Comparison of ENCODE assay signal across 15 cellular contexts in genomic region chr3:150365132-150365604, GRCh38. TPM values are rescaled to one million over a fixed set of nuclear protein-coding genes. Genes with fewer than 3 reads are reported as not detected.
DNase-seq lines count a peak whose midpoint lies in the region; ATAC-seq and TF ChIP-seq lines count a peak whose summit lies in the region.
"Had no signal": no experiment of that assay in that cellular context is flagged by ENCODE, and none has a peak within 500 bp of the region (broad histone marks: within the 10 kb centered on the region; RNA-seq: fewer than 3 reads in every experiment).

No MANE protein-coding gene starts in this region.

- H3K27me3 ChIP-seq in OCI-LY3 (ENCODE audit: low read depth, low read length) (no peaks in the 10 kb centered on the region), thyroid gland (no peaks in the 10 kb centered on the region)

- H3K9me3 ChIP-seq in OCI-LY3 (ENCODE audit: insufficient read depth, low read length) (no peaks in the 10 kb centered on the region), thyroid gland (no peaks in the 10 kb centered on the region)

- peak overlapping the region; percentile 39 for H3K27ac Mint-ChIP-seq in Calu3 (ENCODE audit: unreplicated experiment)
- H3K27ac Mint-ChIP-seq: activated T-helper 1 cell treated with anti-CD3 and anti-CD28 coated beads, Interleukin-12 subunit alpha, Interleukin-12 subunit beta, Interleukin-2, Interleukin-4 antibody, amounts not matched to agents 30 ng/mL and 10 ng/mL and 1 ng/mL, durations not matched to agents 14 hours and 24 hours and 36 hours; CD4-positive, alpha-beta T cell; stimulated activated naive CD8-positive, alpha-beta T cell treated with anti-CD3 and anti-CD28 coated beads, Interleukin-15, Interleukin-2, amounts not matched to agents 100 ng/mL and 50 ng/mL, for 24 hours had no signal

- H3K36me3 ChIP-seq in OCI-LY3 (replicated peaks; ENCODE audit: low read depth, low read length): no peaks in the 10 kb centered on the region
- H3K36me3 ChIP-seq in thyroid gland: no peaks in the 10 kb centered on the region

- H3K4me1 Mint-ChIP-seq in Calu3 (ENCODE audit: low read depth, unreplicated experiment): peaks cover 45% of the 10 kb centered on the region

- TF ChIP-seq CTCF in Calu3 (IDR thresholded peaks at IDR 0.05; ENCODE audit: unreplicated experiment) (no peak), OCI-LY3 (IDR thresholded peaks at IDR 0.05; ENCODE audit: low read depth, low read length) (no peak), fibroblast of the aortic adventitia (IDR thresholded peaks at IDR 0.05; ENCODE audit: insufficient read depth, low read length) (no peak), thyroid gland (IDR thresholded peaks at IDR 0.05) (no peak), GM20000 (IDR thresholded peaks at IDR 0.05; ENCODE audit: extremely low read depth, missing control alignments) (no peak)

- BruUV-seq in Calu3 (replicated peaks; lab: Mats Ljungman, UMichigan): no TSS peak

- no peak overlapping the region for H3K4me3 Mint-ChIP-seq in Calu3 (ENCODE audit: low read depth, unreplicated experiment)
- H3K4me3 Mint-ChIP-seq: activated T-helper 1 cell treated with anti-CD3 and anti-CD28 coated beads, Interleukin-12 subunit alpha, Interleukin-12 subunit beta, Interleukin-2, Interleukin-4 antibody, amounts not matched to agents 30 ng/mL and 10 ng/mL and 1 ng/mL, durations not matched to agents 14 hours and 24 hours and 36 hours; CD4-positive, alpha-beta T cell; stimulated activated naive CD8-positive, alpha-beta T cell treated with anti-CD3 and anti-CD28 coated beads, Interleukin-15, Interleukin-2, amounts not matched to agents 100 ng/mL and 50 ng/mL, for 24 hours had no signal

- no peaks in the 10 kb centered on the region for H3K27me3 Mint-ChIP-seq in Calu3 (ENCODE audit: unreplicated experiment)
- H3K27me3 Mint-ChIP-seq: CD4-positive, alpha-beta T cell had no signal

- peaks cover 9% of the 10 kb centered on the region for H3K36me3 Mint-ChIP-seq in Calu3 (ENCODE audit: insufficient read depth, unreplicated experiment)

- WGBS in thyroid gland, 2 donors: 65 to 82% methylated on average over 5 of the region's 5 CpGs

- no peak for TF ChIP-seq POLR2A in thyroid gland (IDR thresholded peaks at IDR 0.05)

- H3K4me1 ChIP-seq in OCI-LY3 (ENCODE audit: low read length) (peaks cover 14% of the 10 kb centered on the region), thyroid gland (peaks cover 0 to 6% of the 10 kb centered on the region in 2 donors)

- CTCF ChIA-PET in Calu3 (lab: Charles Lee): no interaction called here

- peak; percentile 82 for ATAC-seq in GM21786 (IDR thresholded peaks at IDR 0.05; ENCODE audit: unreplicated experiment)
- ATAC-seq: left lobe of liver, sciatic nerve had no signal

- no peak overlapping the region for H3K27ac ChIP-seq in OCI-LY3 (ENCODE audit: low read length)
- no peak overlapping the region for H3K27ac ChIP-seq in thyroid gland
- H3K27ac ChIP-seq: HL-60 had no signal

- H3K4me3 ChIP-seq in OCI-LY3 (ENCODE audit: low read length) (0 out of 2 replicates have a peak overlapping the region, but pooled peaks have one; percentile 7), fibroblast of the aortic adventitia (ENCODE audit: low read depth, low read length) (no peak overlapping the region), thyroid gland (replicated peaks in 1 of 3) (no peak overlapping the region)

- no peaks in the 10 kb centered on the region for H3K9me3 Mint-ChIP-seq in Calu3 (ENCODE audit: low read depth, unreplicated experiment)
- H3K9me3 Mint-ChIP-seq: activated T-helper 1 cell treated with anti-CD3 and anti-CD28 coated beads, Interleukin-12 subunit alpha, Interleukin-12 subunit beta, Interleukin-2, Interleukin-4 antibody, amounts not matched to agents 30 ng/mL and 10 ng/mL and 1 ng/mL, durations not matched to agents 14 hours and 24 hours and 36 hours; CD4-positive, alpha-beta T cell; stimulated activated naive CD8-positive, alpha-beta T cell treated with anti-CD3 and anti-CD28 coated beads, Interleukin-15, Interleukin-2, amounts not matched to agents 100 ng/mL and 50 ng/mL, for 24 hours had no signal

- peak overlapping the region; percentile 35; the same call in 1 of the 2 replicates for H3K4me2 ChIP-seq in OCI-LY3 (ENCODE audit: low read length)

- H3K79me2 ChIP-seq in OCI-LY3 (ENCODE audit: low read length): no peaks in the 10 kb centered on the region

- H4K20me1 ChIP-seq in OCI-LY3 (ENCODE audit: insufficient read depth, low read length): no peaks in the 10 kb centered on the region

- H2AFZ ChIP-seq in OCI-LY3 (ENCODE audit: low read depth, low read length): peak overlapping the region; percentile 76

- intact Hi-C loops in Calu3 (cut with micrococcal nuclease; ENCODE audit: unreplicated experiment): no loop called here
- intact Hi-C loops in thyroid gland (cut with DNase I): no loop called here

- DNase-seq in Calu3 (no peak), fibroblast of the aortic adventitia (ENCODE audit: low read depth) (peak; percentile 51), NCI-H446 treated with DMSO at 0.1 percent for 48 hours (lab: John Stamatoyannopoulos, UW) (no peak), SKM-1 (lab: John Stamatoyannopoulos, UW; ENCODE audit: unreplicated experiment) (no peak), thyroid gland (no peak), GM20000 (ENCODE audit: low spot score) (no peak)
- DNase-seq: CD4-positive, alpha-beta T cell; NCI-H2107 had no signal

- H3K9ac ChIP-seq in OCI-LY3 (ENCODE audit: low read length): no peak overlapping the region

RNA-seq across cellular contexts. Expression of gene TSC22D2, which starts 42.9 kb away (rescaled TPM):
- total RNA-seq in Calu3 (2022) (40.9 and 49.7 TPM in 2 replicates), fibroblast of the aortic adventitia (ENCODE audit: low replicate concordance) (10.3 and 15.4 TPM in 2 replicates), thyroid gland (10 to 100 TPM; 14.4 to 35.1 (median 21.2) TPM)
